26 cellular contexts compared by ENCODE assay signal in genomic region chr9:96006961-96007360, GRCh38.
DNase-seq lines count a peak whose midpoint lies in the region; ATAC-seq, FAIRE-seq and TF ChIP-seq lines count a peak whose summit lies in the region.
"Had no signal": no experiment of that assay in that cellular context is flagged by ENCODE, and none has a peak within 500 bp of the region (broad histone marks: within the 10 kb centered on the region; RNA-seq: fewer than 3 reads in every experiment).

No MANE protein-coding gene starts in this region.

- no peak for FAIRE-seq in RCC 7860 (lab: Jason Lieb, UNC)

- no peaks in the 10 kb centered on the region for H3K79me2 ChIP-seq in fibroblast of lung (ENCODE audit: control insufficient read depth, insufficient read depth, low read length)

- H2AFZ ChIP-seq in fibroblast of lung (ENCODE audit: low read length), result no peak overlapping the region

- DNase-seq in EH (ENCODE audit: low read depth), result peak; percentile 55
- peak; percentile 31 for DNase-seq in RCC 7860 (ENCODE audit: low spot score)
- DNase-seq in fibroblast of lung (ENCODE audit: low read depth in 2 of 2), result peak; percentile 51 to 80
- DNase-seq in renal cortical epithelial cell (ENCODE audit: low read depth), result peak; percentile 78
- no peak for DNase-seq in DMS79 treated with DMSO at 0.1 percent for 48 hours (lab: John Stamatoyannopoulos, UW)
- no peak for DNase-seq in NCI-H69 (lab: John Stamatoyannopoulos, UW)
- no peak for DNase-seq in GM19238 (ENCODE audit: insufficient read length, low spot score)
- DNase-seq: activated CD4-positive, alpha-beta memory T cell treated with anti-CD3 and anti-CD28 coated beads for 36 hours; activated CD4-positive, CD25-positive, alpha-beta regulatory T cell; activated gamma-delta T cell; activated T-cell treated with anti-CD3 and anti-CD28 coated beads for 4 hours; adrenal gland; central memory CD4-positive, alpha-beta T cell; COR-L47; KBM-7; left colon; mesendoderm; natural killer cell; NCI-H187 treated with DMSO at 0.1 percent for 48 hours; NCI-H446; NK-92 treated with Interleukin-12 subunit alpha and Interleukin-12 subunit beta, amount 100 ng/mL, for 24 hours; RPMI8226; stimulated activated naive B cell treated with anti-CD40 and anti-IgM and Interleukin-4, amounts not matched to agents 10 μg/mL and 1 μg/mL and 100 μg/mL, for 72 hours had no signal

- ATAC-seq in HG03135 (IDR thresholded peaks at IDR 0.05; ENCODE audit: unreplicated experiment), result no peak
- ATAC-seq: gastroesophageal sphincter, left colon, natural killer cell had no signal

- H3K36me3 ChIP-seq in fibroblast of lung (ENCODE audit: control insufficient read depth, insufficient read depth, low read length), result peaks cover 4% of the 10 kb centered on the region

- H3K4me1 ChIP-seq in fibroblast of lung (ENCODE audit: control insufficient read depth, extremely low read depth, insufficient read depth, low read length), result no peaks in the 10 kb centered on the region
- H3K4me1 ChIP-seq: adrenal gland had no signal

- H3K9ac ChIP-seq in fibroblast of lung (ENCODE audit: insufficient read depth, low read length), result no peak overlapping the region

- H3K9me3 ChIP-seq in fibroblast of lung (ENCODE audit: control insufficient read depth, insufficient read depth, low read depth, low read length), result no peaks in the 10 kb centered on the region

- H4K20me1 ChIP-seq in fibroblast of lung (ENCODE audit: control insufficient read depth, extremely low read depth, insufficient read depth, low read length), result no peaks in the 10 kb centered on the region

- H3K27ac ChIP-seq in fibroblast of lung (ENCODE audit: insufficient read depth, low read length), result no peak overlapping the region
- H3K27ac ChIP-seq: adrenal gland, gastroesophageal sphincter, tibial nerve had no signal

- H3K4me3 ChIP-seq in fibroblast of lung (replicated peaks in 1 of 4; ENCODE audit: control extremely low read depth in 1 of 4, insufficient read depth in 1 of 4, low read depth in 3 of 4, low read length in 4 of 4), result no peak overlapping the region
- H3K4me3 ChIP-seq: adrenal gland, gastroesophageal sphincter, tibial nerve had no signal

- H3K27me3 ChIP-seq in fibroblast of lung (ENCODE audit: control insufficient read depth, insufficient read depth, low read length), result no peaks in the 10 kb centered on the region
- H3K27me3 ChIP-seq: adrenal gland, gastroesophageal sphincter, tibial nerve had no signal

- TF ChIP-seq CTCF in fibroblast of lung (conservative IDR thresholded peaks at IDR 0.05 in 1 of 2, IDR thresholded peaks at IDR 0.05 in 1 of 2; ENCODE audit: low read depth in 1 of 2, low read length in 2 of 2), result no peak

- no peak overlapping the region for H3K4me2 ChIP-seq in fibroblast of lung (ENCODE audit: extremely low read depth, insufficient read depth, low read length)

Comparison
In these comparisons a context has a peak if more than half of its experiments do, and no peak if none do; other contexts are left out.
1. DNase-seq: peak in EH (single experiment), RCC 7860 (single experiment), fibroblast of lung (2 of 2) and renal cortical epithelial cell (single experiment); none in DMS79 treated with DMSO at 0.1 percent for 48 hours (single experiment), NCI-H69 (single experiment) and GM19238 (single experiment).